In the genomic region with DNA sequence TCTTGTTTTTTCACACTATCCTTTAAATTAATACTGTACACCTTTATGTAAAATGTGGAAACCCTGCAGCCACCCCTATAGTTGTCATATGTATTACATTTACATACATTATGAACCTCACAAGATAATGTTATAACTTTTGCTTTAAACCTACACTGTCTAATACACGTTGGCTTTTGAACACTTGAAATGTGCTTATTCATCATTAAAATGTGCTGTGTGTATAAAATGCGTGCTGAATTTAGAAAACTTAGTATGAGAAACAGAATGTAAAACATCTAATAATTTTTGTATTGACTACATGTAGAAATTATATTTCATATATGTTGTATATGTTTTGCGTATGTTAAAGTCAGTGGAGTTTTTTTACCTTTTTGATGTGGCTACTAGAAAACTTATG, we compare ENCODE assay signal across 32 cellular contexts.
"Had no signal": no experiment of that assay in that cellular context is flagged by ENCODE, and none has a peak within 500 bp of the region (broad histone marks: within the 10 kb centered on the region; RNA-seq: fewer than 3 reads in every experiment).

No MANE protein-coding gene starts in this region.

- H3K4me3 ChIP-seq: esophagus muscularis mucosa, sigmoid colon, stomach, thyroid gland, upper lobe of left lung, vagina had no signal

- DNase-seq: activated CD4-positive, alpha-beta memory T cell treated with anti-CD3 and anti-CD28 coated beads for 36 hours; activated CD4-positive, alpha-beta T cell treated with anti-CD3 and anti-CD28 coated beads, Interleukin-2, amount 10 ng/mL, durations not matched to agents 24 days and 14 days; activated CD8-positive, alpha-beta memory T cell treated with anti-CD3 and anti-CD28 coated beads, Interleukin-2, amount 50 U/mL, for 4 hours; activated gamma-delta T cell treated with Interleukin-2 at 50 U/mL for 16 hours; activated naive CD4-positive, alpha-beta T cell treated with anti-CD3 and anti-CD28 coated beads, Interleukin-2, amount 50 U/mL, for 16 hours; activated T-cell treated with anti-CD3 and anti-CD28 coated beads, Interleukin-2, amount 50 U/mL, for 24 hours; aorta; foreskin keratinocyte; left cardiac atrium; naive B cell; nephron progenitor cell; sigmoid colon; small intestine; stimulated activated CD4-positive, alpha-beta T cell treated with anti-CD3 and anti-CD28 coated beads, Interleukin-1b, Interleukin-23, amount 100 ng/mL, for 48 hours; stimulated activated CD4-positive, alpha-beta T cell treated with anti-CD3 and anti-CD28 coated beads, Interleukin-4, amount 100 ng/mL, for 4 hours; stimulated activated CD8-positive, alpha-beta memory T cell treated with anti-CD3 and anti-CD28 coated beads, Interleukin-4, amount 100 ng/mL, for 48 hours; stimulated activated naive B cell treated with anti-CD40 and anti-IgM and Interleukin-4, amounts not matched to agents 10 μg/mL and 1 μg/mL and 100 μg/mL, for 72 hours; stomach; T1000; thyroid gland; upper lobe of left lung; WERI-Rb-1 had no signal

- H3K9me3 ChIP-seq: neutrophil, sigmoid colon, thyroid gland, upper lobe of left lung, vagina had no signal

- H3K4me1 Mint-ChIP-seq: mesothelial cell of epicardium, nephron progenitor cell had no signal

- FAIRE-seq: keratinocyte, small intestine had no signal

- H3K27me3 ChIP-seq: esophagus muscularis mucosa, foreskin keratinocyte, neutrophil, sigmoid colon, stomach, thyroid gland, upper lobe of left lung, vagina had no signal

- H3K36me3 ChIP-seq: esophagus muscularis mucosa, neutrophil, sigmoid colon, stomach, thyroid gland, upper lobe of left lung, vagina, WERI-Rb-1 had no signal

- ATAC-seq: activated CD4-positive, CD25-positive, alpha-beta regulatory T cell treated with anti-CD3 and anti-CD28 coated beads, Interleukin-2, amount 50 U/mL, for 24 hours; activated T-helper 17 cell treated with anti-CD3 and anti-CD28 coated beads, Interleukin-2, amount 50 U/mL, for 72 hours; foreskin keratinocyte; stimulated activated naive B cell treated with anti-CD40 and anti-IgM and Interleukin-4, amounts not matched to agents 10 μg/mL and 1 μg/mL and 100 μg/mL, for 72 hours had no signal

- H3K27me3 Mint-ChIP-seq: activated CD4-positive, alpha-beta memory T cell treated with anti-CD3 and anti-CD28 coated beads for 36 hours; activated CD4-positive, alpha-beta T cell treated with anti-CD3 and anti-CD28 coated beads, Interleukin-2, amount 10 ng/mL, durations not matched to agents 24 days and 14 days; activated T-cell treated with anti-CD3 and anti-CD28 coated beads, Interleukin-2, amount 50 U/mL, for 24 hours; activated T-helper 17 cell treated with anti-CD3 and anti-CD28 coated beads, Interleukin-2, amount 50 U/mL, for 72 hours; brain; naive B cell; progenitor cell of endocrine pancreas; stimulated activated naive B cell treated with anti-CD40 and anti-IgM and Interleukin-4, amounts not matched to agents 10 μg/mL and 1 μg/mL and 100 μg/mL, for 72 hours had no signal

- H3K9me3 Mint-ChIP-seq: activated CD4-positive, alpha-beta memory T cell treated with anti-CD3 and anti-CD28 coated beads for 36 hours; activated T-cell treated with anti-CD3 and anti-CD28 coated beads, Interleukin-2, amount 50 U/mL, for 24 hours; activated T-helper 17 cell treated with anti-CD3 and anti-CD28 coated beads, Interleukin-2, amount 50 U/mL, for 72 hours had no signal

- H3K27ac Mint-ChIP-seq: activated CD4-positive, alpha-beta memory T cell treated with anti-CD3 and anti-CD28 coated beads for 36 hours; activated CD4-positive, alpha-beta T cell treated with anti-CD3 and anti-CD28 coated beads, Interleukin-2, amount 10 ng/mL, durations not matched to agents 24 days and 14 days; activated T-cell treated with anti-CD3 and anti-CD28 coated beads, Interleukin-2, amount 50 U/mL, for 24 hours; activated T-helper 17 cell treated with anti-CD3 and anti-CD28 coated beads, Interleukin-2, amount 50 U/mL, for 72 hours; mesothelial cell of epicardium; nephron progenitor cell; progenitor cell of endocrine pancreas; stimulated activated naive B cell treated with anti-CD40 and anti-IgM and Interleukin-4, amounts not matched to agents 10 μg/mL and 1 μg/mL and 100 μg/mL, for 72 hours; T-helper 1 cell treated with Interleukin-12 subunit alpha and Interleukin-12 subunit beta and Interleukin-4 antibody, amounts not matched to agents 30 μg/mL and 1 μg/mL, for 36 hours had no signal

- H3K27ac ChIP-seq: esophagus muscularis mucosa, foreskin keratinocyte, neutrophil, sigmoid colon, stomach, thyroid gland, upper lobe of left lung, vagina, WERI-Rb-1 had no signal

- H3K4me1 ChIP-seq: foreskin keratinocyte, sigmoid colon, stomach, thyroid gland, vagina had no signal

- H3K4me3 Mint-ChIP-seq: activated CD4-positive, alpha-beta memory T cell treated with anti-CD3 and anti-CD28 coated beads for 36 hours; activated CD4-positive, alpha-beta T cell treated with anti-CD3 and anti-CD28 coated beads, Interleukin-2, amount 10 ng/mL, durations not matched to agents 24 days and 14 days; activated T-cell treated with anti-CD3 and anti-CD28 coated beads, Interleukin-2, amount 50 U/mL, for 24 hours; activated T-helper 17 cell treated with anti-CD3 and anti-CD28 coated beads, Interleukin-2, amount 50 U/mL, for 72 hours; brain; mesothelial cell of epicardium; naive B cell; nephron progenitor cell; stimulated activated naive B cell treated with anti-CD40 and anti-IgM and Interleukin-4, amounts not matched to agents 10 μg/mL and 1 μg/mL and 100 μg/mL, for 72 hours; T-helper 1 cell treated with Interleukin-12 subunit alpha and Interleukin-12 subunit beta and Interleukin-4 antibody, amounts not matched to agents 30 μg/mL and 1 μg/mL, for 36 hours had no signal
